Comparison of ENCODE assay signal across 11 cellular contexts in genomic region chr9:136050266-136050705, GRCh38. TPM values are rescaled to one million over a fixed set of nuclear protein-coding genes. Genes with fewer than 3 reads are reported as not detected.
A peak's percentile ranks its signal among the peaks of the same experiment; 100 is the strongest.
DNase-seq lines count a peak whose midpoint lies in the region; ATAC-seq, FAIRE-seq and TF ChIP-seq lines count a peak whose summit lies in the region.
"Had no signal": no experiment of that assay in that cellular context is flagged by ENCODE, and none has a peak within 500 bp of the region (broad histone marks: within the 10 kb centered on the region; RNA-seq: fewer than 3 reads in every experiment).

No MANE protein-coding gene starts in this region.

- WGBS in sigmoid colon, 2 donors = 76 to 88% methylated on average over 36 of the region's 36 CpGs

- TF ChIP-seq CTCF in GM23338 (conservative IDR thresholded peaks at IDR 0.05; ENCODE audit: low read depth in 2 of 2) (no peak), brain microvascular endothelial cell (IDR thresholded peaks at IDR 0.05; ENCODE audit: low read depth, low read length, missing control alignments) (no peak), keratinocyte (optimal IDR thresholded peaks at IDR 0.05 in 1 of 3, IDR thresholded peaks at IDR 0.05 in 1 of 3, conservative IDR thresholded peaks at IDR 0.05 in 1 of 3; ENCODE audit: extremely low read depth in 1 of 3, insufficient read depth in 2 of 3, low read length in 3 of 3) (no peak), sigmoid colon (IDR thresholded peaks at IDR 0.05) (no peak)

- H3K4me3 ChIP-seq in GM23338 = peak overlapping the region; percentile 78
- H3K4me3 ChIP-seq in brain microvascular endothelial cell (ENCODE audit: low read depth, low read length) = peak overlapping the region; percentile 54
- H3K4me3 ChIP-seq in keratinocyte (ENCODE audit: control insufficient read depth in 2 of 3, extremely low read depth in 1 of 3, insufficient read depth in 2 of 3, low read depth in 1 of 3, low read length in 3 of 3) = peak overlapping the region in 1 of 3 experiments; percentile 42
- peak overlapping the region in 3 of 4 donors; percentile 51 to 57 (median 56) for H3K4me3 ChIP-seq in sigmoid colon

- H3K4me1 ChIP-seq in GM23338 (ENCODE audit: insufficient read depth) (peaks cover 10% of the 10 kb centered on the region), keratinocyte (ENCODE audit: control insufficient read depth, extremely low read depth, insufficient read depth, low read length) (peaks cover 24% of the 10 kb centered on the region), sigmoid colon (peaks cover 0 to 95% (median 90%) of the 10 kb centered on the region in 4 donors)

- no peaks in the 10 kb centered on the region for H3K36me3 Mint-ChIP-seq in GM23338 (ENCODE audit: low read depth)

- peaks cover 9% of the 10 kb centered on the region; the same call in 1 of the 2 replicates for H3F3A ChIP-seq in GM23338 (replicated peaks; ENCODE audit: low read depth)

- FAIRE-seq in keratinocyte (lab: Jason Lieb, UNC) = no peak

- dilution Hi-C loops in keratinocyte (cut with MboI; ENCODE audit: extremely low pct_ligation_motif_present, low sequenced_read_pairs) = no loop called here

- no peak for TF ChIP-seq EP300 in sigmoid colon (IDR thresholded peaks at IDR 0.05)

- H4K20me1 ChIP-seq in GM23338 (replicated peaks; ENCODE audit: insufficient read depth) = no peaks in the 10 kb centered on the region; the same call in 1 of the 2 replicates
- peaks cover 12% of the 10 kb centered on the region for H4K20me1 ChIP-seq in keratinocyte (ENCODE audit: control insufficient read depth, extremely low read depth, insufficient read depth, low read length)

- H3K36me3 ChIP-seq in GM23338 (ENCODE audit: insufficient read depth) (no peaks in the 10 kb centered on the region), brain microvascular endothelial cell (replicated peaks) (peaks cover 15% of the 10 kb centered on the region), keratinocyte (ENCODE audit: control insufficient read depth in 2 of 2, extremely low read depth in 1 of 2, insufficient read depth in 2 of 2, low read length in 2 of 2) (peaks cover 13 to 17% of the 10 kb centered on the region in 2 experiments), sigmoid colon (peaks cover 0 to 50% (median 20%) of the 10 kb centered on the region in 4 donors)

- H3K27me3 Mint-ChIP-seq in GM23338 (ENCODE audit: insufficient read depth, low read depth, poor library complexity) = peaks cover 8% of the 10 kb centered on the region

- no peak overlapping the region for H3K27ac Mint-ChIP-seq in GM23338

- H3K4me3 Mint-ChIP-seq in GM23338 = peak overlapping the region; percentile 67

- H3K4me2 ChIP-seq in GM23338 (peak overlapping the region; percentile 92), keratinocyte (ENCODE audit: control insufficient read depth, extremely low read depth, insufficient read depth, low read depth, low read length) (peak overlapping the region; percentile 91)

- DNase-seq in GM23338 (ENCODE audit: low spot score) = peak; percentile 44
- no peak for DNase-seq in brain microvascular endothelial cell
- no peak for DNase-seq in keratinocyte (ENCODE audit: low read depth, low spot score)
- DNase-seq in sigmoid colon = peak; percentile 70
- no peak for DNase-seq in NCI-H2196 treated with DMSO at 0.1 percent for 48 hours (lab: John Stamatoyannopoulos, UW; ENCODE audit: unreplicated experiment)
- no peak for DNase-seq in SKM-1 treated with dmso at 0.1 percent for 144 hours (lab: John Stamatoyannopoulos, UW; ENCODE audit: unreplicated experiment)
- DNase-seq in NCI-H1048 (lab: John Stamatoyannopoulos, UW) = no peak
- no peak for DNase-seq in cortex of kidney (lab: John Stamatoyannopoulos, UW)
- DNase-seq: NCI-H510A treated with DMSO at 0.1 percent for 48 hours had no signal

- ATAC-seq in GM23338 = peak; percentile 1
- ATAC-seq: esophagus mucosa had no signal

- in situ Hi-C loops in brain microvascular endothelial cell (cut with HindIII; ENCODE audit: low pct_ligation_motif_present, low sequenced_read_pairs) = no loop called here

- no peak overlapping the region for H2AFZ ChIP-seq in GM23338
- no peak overlapping the region for H2AFZ ChIP-seq in keratinocyte (ENCODE audit: control insufficient read depth, low read length)

- no peaks in the 10 kb centered on the region for H3K9me3 Mint-ChIP-seq in GM23338

- H3K9ac ChIP-seq in keratinocyte (ENCODE audit: control insufficient read depth, extremely low read depth, insufficient read depth, low read length) = no peak overlapping the region

- TF ChIP-seq POLR2A in sigmoid colon (IDR thresholded peaks at IDR 0.05) = no peak

- H3K9me1 ChIP-seq in keratinocyte (ENCODE audit: control insufficient read depth, extremely low read depth, insufficient read depth, low read length) = no peaks in the 10 kb centered on the region

- H3K9me2 ChIP-seq in GM23338 (ENCODE audit: insufficient read depth) = no peaks in the 10 kb centered on the region

- peaks cover 29% of the 10 kb centered on the region for H3K4me1 Mint-ChIP-seq in GM23338

- intact Hi-C loops in sigmoid colon (cut with DNase I) = loop anchor here (5.0 kb wide), 2 partner anchors 37 to 38 kb away; no protein-coding TSS in a partner anchor

- H3K79me2 ChIP-seq in GM23338 (replicated peaks; ENCODE audit: insufficient read depth) (no peaks in the 10 kb centered on the region), keratinocyte (ENCODE audit: control insufficient read depth, insufficient read depth, low read length) (peaks cover 52% of the 10 kb centered on the region)

- no peaks in the 10 kb centered on the region for H3K9me3 ChIP-seq in keratinocyte (ENCODE audit: control insufficient read depth, low read depth, low read length)
- H3K9me3 ChIP-seq in sigmoid colon = no peaks in the 10 kb centered on the region
- H3K9me3 ChIP-seq: adrenal gland had no signal

- H3K27me3 ChIP-seq in GM23338 (ENCODE audit: insufficient read depth) (no peaks in the 10 kb centered on the region; the same call in 1 of the 2 replicates), brain microvascular endothelial cell (replicated peaks) (no peaks in the 10 kb centered on the region), keratinocyte (ENCODE audit: control insufficient read depth, extremely low read depth, insufficient read depth, low read length) (no peaks in the 10 kb centered on the region), sigmoid colon (no peaks in the 10 kb centered on the region)
- H3K27me3 ChIP-seq: adrenal gland had no signal

- H3K27ac ChIP-seq in GM23338 (ENCODE audit: low read depth) (no peak overlapping the region), brain microvascular endothelial cell (no peak overlapping the region), keratinocyte (ENCODE audit: control insufficient read depth, insufficient read depth, low read length) (no peak overlapping the region), sigmoid colon (peak overlapping the region; percentile 83 to 90 (median 88))
- H3K27ac ChIP-seq: adrenal gland had no signal

TF ChIP-seq in GM23338, 12 proteins besides CTCF, POLR2A, EP300 and RAD21 (continues in another document):
- TF ChIP-seq EZH2 (IDR thresholded peaks at IDR 0.05; ENCODE audit: low read depth, unreplicated experiment) (no peak), POLR2AphosphoS5 (IDR thresholded peaks at IDR 0.05; ENCODE audit: low read depth) (no peak), ZNF331 (CRISPR knock-in tag; IDR thresholded peaks at IDR 0.05; ENCODE audit: low read depth) (no peak), REST (IDR thresholded peaks at IDR 0.05; ENCODE audit: unreplicated experiment) (no peak), CREB1 (CRISPR knock-in tag; IDR thresholded peaks at IDR 0.05; ENCODE audit: low read depth) (no peak)

RNA-seq across cellular contexts. Expression of gene NACC2, which starts 44.8 kb away (rescaled TPM):
- 16.5 and 20.8 TPM in 2 replicates for total RNA-seq in GM23338 (2014; rRNA removed; shearing (Covaris generic))
- polyA plus RNA-seq in GM23338 (2016; fragmentation: Nextera tagmentation; extraction: Ambion mirVana) (3.2 and 3.8 TPM in 2 replicates), keratinocyte (4.6 to 7.4 TPM (median 6.6 TPM) in 3 replicates), sigmoid colon (10 to 100 TPM in 1 of 3 donors, 1 to 10 TPM in 2; 3.6 to 14.3 (median 5.1) TPM)
- polyA plus RNA-seq in keratinocyte (2011; ENCODE audit: low read depth) = 2.4 TPM
- polyA plus RNA-seq in keratinocyte (2011; cell fraction: cytosol; rRNA removed) = 3.9 and 7.6 TPM in 2 replicates
- 16.1 and 18.5 TPM in 2 replicates for polyA plus RNA-seq in keratinocyte (2011; cell fraction: nucleus; rRNA removed)
- 3.7 and 10.0 TPM in 2 replicates for polyA plus RNA-seq in keratinocyte (2012; ENCODE audit: low replicate concordance)
- 10.5 to 18.5 TPM (median 14.2 TPM) in 3 replicates for polyA minus RNA-seq in keratinocyte
- 28.0 TPM for polyA minus RNA-seq in keratinocyte (2011; cell fraction: cytosol; rRNA and poly(A)+ RNA removed)
- 20.9 and 22.5 TPM in 2 replicates for polyA minus RNA-seq in keratinocyte (2011; cell fraction: nucleus; rRNA and poly(A)+ RNA removed)
- 10 to 100 TPM; 41.6 to 80.0 (median 65.4) TPM for total RNA-seq in sigmoid colon

Comparison
In these comparisons a context has a peak if more than half of its experiments do, and no peak if none do; other contexts are left out.
1. DNase-seq: peak in GM23338 (single experiment) and sigmoid colon (single experiment); none in brain microvascular endothelial cell (single experiment), keratinocyte (single experiment), NCI-H2196 treated with DMSO at 0.1 percent for 48 hours (single experiment), SKM-1 treated with dmso at 0.1 percent for 144 hours (single experiment), NCI-H1048 (single experiment) and cortex of kidney (single experiment).
2. H3K27ac ChIP-seq: peak in sigmoid colon (4 of 4); none in GM23338 (single experiment), brain microvascular endothelial cell (single experiment) and keratinocyte (single experiment).